ENCODE assay signal across 32 cellular contexts in the genomic region with DNA sequence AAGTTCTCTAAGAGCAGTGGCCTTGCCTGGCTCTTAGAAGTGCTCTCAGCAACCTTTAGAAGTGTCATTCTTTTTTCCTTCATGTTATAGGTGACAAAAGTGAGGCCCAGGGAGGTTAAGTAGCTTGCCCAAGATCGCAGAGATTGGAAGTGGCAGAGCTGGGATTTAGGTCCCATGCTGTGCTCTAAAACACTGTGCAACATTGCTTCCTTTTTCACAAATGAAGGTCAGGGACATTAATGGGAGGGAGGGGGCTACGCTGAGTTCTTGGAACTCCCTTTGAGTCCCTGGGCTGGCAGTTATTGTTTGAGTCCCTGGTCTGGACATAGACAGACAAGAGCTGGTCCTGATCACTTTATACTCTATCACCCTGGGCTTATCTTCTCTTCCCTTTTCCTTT. TPM values are rescaled to one million over a fixed set of nuclear protein-coding genes. Genes with fewer than 3 reads are reported as not detected.
DNase-seq lines count a peak whose midpoint lies in the region; ATAC-seq, FAIRE-seq and TF ChIP-seq lines count a peak whose summit lies in the region.
"Had no signal": no experiment of that assay in that cellular context is flagged by ENCODE, and none has a peak within 500 bp of the region (broad histone marks: within the 10 kb centered on the region; RNA-seq: fewer than 3 reads in every experiment).

No MANE protein-coding gene starts in this region.

- no peaks in the 10 kb centered on the region for H3K9me3 ChIP-seq in neural progenitor cell (ENCODE audit: low read depth)
- H3K9me3 ChIP-seq: Caco-2, gastrocnemius medialis, transverse colon had no signal

- no peak overlapping the region for H3K4me3 ChIP-seq in neural progenitor cell
- H3K4me3 ChIP-seq: gastrocnemius medialis, SK-N-MC, transverse colon had no signal

- H3K27ac Mint-ChIP-seq in glutamatergic neuron (ENCODE audit: unreplicated experiment) = peak overlapping the region; percentile 76
- peak overlapping the region; percentile 78 for H3K27ac Mint-ChIP-seq in neural progenitor cell
- no peak overlapping the region for H3K27ac Mint-ChIP-seq in activated T-cell treated with anti-CD3 and anti-CD28 coated beads, Interleukin-2, amount 50 U/mL, for 72 hours
- no peak overlapping the region for H3K27ac Mint-ChIP-seq in stimulated activated memory B cell treated with anti-CD40 and anti-IgM and Interleukin-4, amounts not matched to agents 10 μg/mL and 1 μg/mL and 100 μg/mL, for 72 hours
- H3K27ac Mint-ChIP-seq: activated CD4-positive, alpha-beta memory T cell treated with anti-CD3 and anti-CD28 coated beads, Interleukin-2, amount 10 ng/mL, durations not matched to agents 7 days and 5 days; activated naive CD4-positive, alpha-beta T cell treated with anti-CD3 and anti-CD28 coated beads for 36 hours; activated T-helper 1 cell treated with anti-CD3 and anti-CD28 coated beads, Interleukin-12 subunit alpha, Interleukin-12 subunit beta, Interleukin-2, Interleukin-4 antibody, amounts not matched to agents 30 ng/mL and 10 ng/mL and 1 ng/mL, durations not matched to agents 14 hours and 24 hours and 36 hours; CD14-positive monocyte; memory B cell; T-helper 1 cell treated with Interleukin-12 subunit alpha and Interleukin-12 subunit beta and Interleukin-4 antibody, amounts not matched to agents 30 μg/mL and 1 μg/mL, for 36 hours had no signal

- peak overlapping the region; percentile 41 for H3K4me2 ChIP-seq in neural progenitor cell

- no peaks in the 10 kb centered on the region for H3K36me3 ChIP-seq in neural progenitor cell
- H3K36me3 ChIP-seq: brain microvascular endothelial cell, gastrocnemius medialis, transverse colon had no signal

- peaks cover 39% of the 10 kb centered on the region for H3K4me1 Mint-ChIP-seq in glutamatergic neuron (ENCODE audit: low read depth, unreplicated experiment)
- peaks cover 72% of the 10 kb centered on the region for H3K4me1 Mint-ChIP-seq in neural progenitor cell
- H3K4me1 Mint-ChIP-seq in activated T-cell treated with anti-CD3 and anti-CD28 coated beads, Interleukin-2, amount 50 U/mL, for 72 hours (ENCODE audit: low read depth) = peaks cover 26% of the 10 kb centered on the region
- peaks cover 7% of the 10 kb centered on the region for H3K4me1 Mint-ChIP-seq in stimulated activated memory B cell treated with anti-CD40 and anti-IgM and Interleukin-4, amounts not matched to agents 10 μg/mL and 1 μg/mL and 100 μg/mL, for 72 hours

- no peak overlapping the region for H3K27ac ChIP-seq in neural progenitor cell
- H3K27ac ChIP-seq: 22Rv1, brain microvascular endothelial cell, RWPE1, SK-N-MC, transverse colon had no signal

- H2AFZ ChIP-seq in neural progenitor cell (replicated peaks) = no peak overlapping the region

- peaks cover 15% of the 10 kb centered on the region for H3F3A ChIP-seq in neural progenitor cell (ENCODE audit: low read depth)

- H3K9ac ChIP-seq in neural progenitor cell = no peak overlapping the region

- no peak for TF ChIP-seq CTCF in glutamatergic neuron (IDR thresholded peaks at IDR 0.05; ENCODE audit: partially characterized antibody, unreplicated experiment)
- TF ChIP-seq CTCF in neural progenitor cell (IDR thresholded peaks at IDR 0.05) = no peak

- DNase-seq in NCI-H146 (lab: John Stamatoyannopoulos, UW) = peak; percentile 27
- no peak for DNase-seq in NCI-H146 treated with DMSO at 0.1 percent for 48 hours (lab: John Stamatoyannopoulos, UW; ENCODE audit: unreplicated experiment)
- no peak for DNase-seq in GM12892 (ENCODE audit: insufficient read length)
- no peak for DNase-seq in glutamatergic neuron
- DNase-seq in neural progenitor cell (ENCODE audit: low spot score) = no peak
- no peak for DNase-seq in activated T-cell treated with anti-CD3 and anti-CD28 coated beads, Interleukin-2, amount 50 U/mL, for 72 hours
- DNase-seq in iPS-NIHi11 (ENCODE audit: low spot score) = no peak
- DNase-seq: activated CD4-positive, alpha-beta memory T cell treated with anti-CD3 and anti-CD28 coated beads, Interleukin-2, amount 10 ng/mL, durations not matched to agents 7 days and 5 days; activated CD8-positive, alpha-beta memory T cell treated with anti-CD3 and anti-CD28 coated beads, Interleukin-2, amount 50 U/mL, for 4 hours; activated naive CD4-positive, alpha-beta T cell treated with anti-CD3 and anti-CD28 coated beads for 36 hours; brain microvascular endothelial cell; Caco-2; gastrocnemius medialis; hippocampal formation; left colon; NCI-H1417; NCI-H2081 treated with DMSO at 0.1 percent for 48 hours; nucleus accumbens; stimulated activated CD4-positive, alpha-beta T cell treated with anti-CD3 and anti-CD28 coated beads, Interleukin-15, amount 100 ng/mL, for 24 hours; stimulated activated CD4-positive, alpha-beta T cell treated with anti-CD3 and anti-CD28 coated beads, Interleukin-4, amount 100 ng/mL, for 4 hours; transverse colon had no signal

- H3K27me3 Mint-ChIP-seq in glutamatergic neuron (ENCODE audit: unreplicated experiment) (peaks cover 8% of the 10 kb centered on the region), neural progenitor cell (ENCODE audit: insufficient read depth, low read depth) (no peaks in the 10 kb centered on the region)
- no peaks in the 10 kb centered on the region for H3K27me3 Mint-ChIP-seq in activated T-cell treated with anti-CD3 and anti-CD28 coated beads, Interleukin-2, amount 50 U/mL, for 72 hours (ENCODE audit: low read depth)
- H3K27me3 Mint-ChIP-seq in stimulated activated memory B cell treated with anti-CD40 and anti-IgM and Interleukin-4, amounts not matched to agents 10 μg/mL and 1 μg/mL and 100 μg/mL, for 72 hours = no peaks in the 10 kb centered on the region
- H3K27me3 Mint-ChIP-seq: activated CD4-positive, alpha-beta memory T cell treated with anti-CD3 and anti-CD28 coated beads, Interleukin-2, amount 10 ng/mL, durations not matched to agents 7 days and 5 days; memory B cell had no signal

- H3K4me1 ChIP-seq in neural progenitor cell = peaks cover 57% of the 10 kb centered on the region

- H3K27me3 ChIP-seq in neural progenitor cell = no peaks in the 10 kb centered on the region
- H3K27me3 ChIP-seq: brain microvascular endothelial cell, gastrocnemius medialis, transverse colon had no signal

- H3K9me3 Mint-ChIP-seq in glutamatergic neuron (ENCODE audit: unreplicated experiment) (no peaks in the 10 kb centered on the region), neural progenitor cell (peaks cover 2% of the 10 kb centered on the region)
- H3K9me3 Mint-ChIP-seq in activated T-cell treated with anti-CD3 and anti-CD28 coated beads, Interleukin-2, amount 50 U/mL, for 72 hours = no peaks in the 10 kb centered on the region
- no peaks in the 10 kb centered on the region for H3K9me3 Mint-ChIP-seq in stimulated activated memory B cell treated with anti-CD40 and anti-IgM and Interleukin-4, amounts not matched to agents 10 μg/mL and 1 μg/mL and 100 μg/mL, for 72 hours
- H3K9me3 Mint-ChIP-seq: activated CD4-positive, alpha-beta memory T cell treated with anti-CD3 and anti-CD28 coated beads, Interleukin-2, amount 10 ng/mL, durations not matched to agents 7 days and 5 days; activated naive CD4-positive, alpha-beta T cell treated with anti-CD3 and anti-CD28 coated beads for 36 hours; activated T-helper 1 cell treated with anti-CD3 and anti-CD28 coated beads, Interleukin-12 subunit alpha, Interleukin-12 subunit beta, Interleukin-2, Interleukin-4 antibody, amounts not matched to agents 30 ng/mL and 10 ng/mL and 1 ng/mL, durations not matched to agents 14 hours and 24 hours and 36 hours; T-helper 1 cell treated with Interleukin-12 subunit alpha and Interleukin-12 subunit beta and Interleukin-4 antibody, amounts not matched to agents 30 μg/mL and 1 μg/mL, for 36 hours had no signal

- peaks cover 9% of the 10 kb centered on the region for H3K79me2 ChIP-seq in neural progenitor cell (ENCODE audit: low read depth)

- no peak for TF ChIP-seq POLR2A in GM12892 (IDR thresholded peaks at IDR 0.05; ENCODE audit: low read depth, low read length)

- peak; percentile 24 for FAIRE-seq in GM12892 (lab: Jason Lieb, UNC)
- FAIRE-seq: G401.6, HepG2 had no signal

- H3K4me3 Mint-ChIP-seq in glutamatergic neuron (ENCODE audit: unreplicated experiment) (no peak overlapping the region), neural progenitor cell (peak overlapping the region; percentile 46)
- no peak overlapping the region for H3K4me3 Mint-ChIP-seq in activated T-cell treated with anti-CD3 and anti-CD28 coated beads, Interleukin-2, amount 50 U/mL, for 72 hours
- H3K4me3 Mint-ChIP-seq in stimulated activated memory B cell treated with anti-CD40 and anti-IgM and Interleukin-4, amounts not matched to agents 10 μg/mL and 1 μg/mL and 100 μg/mL, for 72 hours = no peak overlapping the region
- H3K4me3 Mint-ChIP-seq: activated CD4-positive, alpha-beta memory T cell treated with anti-CD3 and anti-CD28 coated beads, Interleukin-2, amount 10 ng/mL, durations not matched to agents 7 days and 5 days; activated naive CD4-positive, alpha-beta T cell treated with anti-CD3 and anti-CD28 coated beads for 36 hours; activated T-helper 1 cell treated with anti-CD3 and anti-CD28 coated beads, Interleukin-12 subunit alpha, Interleukin-12 subunit beta, Interleukin-2, Interleukin-4 antibody, amounts not matched to agents 30 ng/mL and 10 ng/mL and 1 ng/mL, durations not matched to agents 14 hours and 24 hours and 36 hours; CD14-positive monocyte; memory B cell; T-helper 1 cell treated with Interleukin-12 subunit alpha and Interleukin-12 subunit beta and Interleukin-4 antibody, amounts not matched to agents 30 μg/mL and 1 μg/mL, for 36 hours had no signal

- H3K36me3 Mint-ChIP-seq in glutamatergic neuron (ENCODE audit: unreplicated experiment) (no peaks in the 10 kb centered on the region), neural progenitor cell (peaks cover 8% of the 10 kb centered on the region)
- peaks cover 0 to 4% of the 10 kb centered on the region in 2 donors for H3K36me3 Mint-ChIP-seq in activated T-cell treated with anti-CD3 and anti-CD28 coated beads, Interleukin-2, amount 50 U/mL, for 72 hours (ENCODE audit: insufficient read depth in 2 of 2)
- H3K36me3 Mint-ChIP-seq in stimulated activated memory B cell treated with anti-CD40 and anti-IgM and Interleukin-4, amounts not matched to agents 10 μg/mL and 1 μg/mL and 100 μg/mL, for 72 hours = no peaks in the 10 kb centered on the region

- ATAC-seq in activated T-cell treated with anti-CD3 and anti-CD28 coated beads, Interleukin-2, amount 50 U/mL, for 72 hours (replicated peaks in 1 of 2) = no peak
- ATAC-seq in stimulated activated memory B cell treated with anti-CD40 and anti-IgM and Interleukin-4, amounts not matched to agents 10 μg/mL and 1 μg/mL and 100 μg/mL, for 72 hours = no peak
- ATAC-seq: gastrocnemius medialis, HepG2, left colon had no signal

- no peaks in the 10 kb centered on the region for H4K20me1 ChIP-seq in neural progenitor cell (ENCODE audit: low read depth)

RNA-seq across cellular contexts. Expression of gene PAM, which starts 45.3 kb away (rescaled TPM):
- polyA plus RNA-seq in GM12892 (2012; ENCODE audit: missing spikeins) = 39.0 TPM
- 192 TPM for total RNA-seq in glutamatergic neuron (ENCODE audit: unreplicated experiment)
- total RNA-seq in neural progenitor cell (ENCODE audit: low replicate concordance) = 157 and 246 TPM in 2 replicates
- total RNA-seq in activated T-cell treated with anti-CD3 and anti-CD28 coated beads, Interleukin-2, amount 50 U/mL, for 72 hours = 10 to 100 TPM; 41.7 to 56.6 TPM
- total RNA-seq: OCI-LY7 had no signal

Comparison
In these comparisons a context has a peak if more than half of its experiments do, and no peak if none do; other contexts are left out.
1. H3K27ac Mint-ChIP-seq: peak in glutamatergic neuron (single experiment) and neural progenitor cell (single experiment); none in activated T-cell treated with anti-CD3 and anti-CD28 coated beads, Interleukin-2, amount 50 U/mL, for 72 hours (single experiment) and stimulated activated memory B cell treated with anti-CD40 and anti-IgM and Interleukin-4, amounts not matched to agents 10 μg/mL and 1 μg/mL and 100 μg/mL, for 72 hours (single experiment).